In the genomic region with DNA sequence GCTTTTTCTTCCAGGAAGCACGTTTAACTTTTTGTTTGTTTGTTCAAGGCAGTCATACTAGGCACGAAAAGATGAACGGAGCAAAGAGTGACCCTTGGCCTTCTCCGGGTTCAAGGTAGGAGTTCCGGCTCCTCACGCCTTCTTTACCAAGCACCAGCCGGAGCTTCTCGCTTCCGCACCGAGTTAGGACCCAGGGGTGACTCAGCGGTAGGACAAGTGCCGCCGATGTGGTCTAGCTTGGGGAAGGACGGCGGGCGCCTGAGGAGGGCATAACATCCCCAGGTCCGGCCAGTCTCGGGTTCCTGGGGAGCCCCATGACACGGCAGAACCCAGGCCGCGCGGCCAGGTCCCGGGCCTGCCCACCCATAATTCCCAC, we compare ENCODE assay signal across 8 cellular contexts. TPM values are rescaled to one million over a fixed set of nuclear protein-coding genes. Genes with fewer than 3 reads are reported as not detected.
A peak's percentile ranks its signal among the peaks of the same experiment; 100 is the strongest.
DNase-seq lines count a peak whose midpoint lies in the region; ATAC-seq and TF ChIP-seq lines count a peak whose summit lies in the region.

No MANE protein-coding gene starts in this region.

- DNase-seq in NCI-H2227 (lab: John Stamatoyannopoulos, UW; ENCODE audit: unreplicated experiment), result peak; percentile 55
- DNase-seq in NCI-H2227 treated with DMSO at 0.1 percent for 48 hours (lab: John Stamatoyannopoulos, UW), result no peak
- DNase-seq in NCI-H526 (lab: John Stamatoyannopoulos, UW), result peak; percentile 77 to 82
- DNase-seq in activated T-cell treated with anti-CD3 and anti-CD28 coated beads, Interleukin-2, amount 50 U/mL, for 4 hours, result peak; percentile 48
- peak; percentile 50 for DNase-seq in fibroblast of villous mesenchyme (ENCODE audit: low read depth)
- DNase-seq in ovary, result no peak
- no peak for DNase-seq in D341Med (ENCODE audit: low spot score)

- 0 to 1% (median 0%) methylated on average over 23 of the region's 23 CpGs for WGBS in ovary, 3 donors

- H3K36me3 ChIP-seq in ovary, result no peaks in the 10 kb centered on the region

- H3K4me3 Mint-ChIP-seq in activated T-cell treated with anti-CD3 and anti-CD28 coated beads, Interleukin-2, amount 50 U/mL, for 4 hours, result peak overlapping the region; percentile 94

- H3K9me3 ChIP-seq in ovary, result no peaks in the 10 kb centered on the region

- peak overlapping the region in 1 of 2 donors; percentile 45 for H3K27ac ChIP-seq in ovary

- H3K4me1 Mint-ChIP-seq in activated T-cell treated with anti-CD3 and anti-CD28 coated beads, Interleukin-2, amount 50 U/mL, for 4 hours (ENCODE audit: low read depth), result peaks cover 39% of the 10 kb centered on the region

- TF ChIP-seq CTCF in fibroblast of villous mesenchyme (IDR thresholded peaks at IDR 0.05; ENCODE audit: insufficient read depth, low read depth, low read length) (no peak), ovary (IDR thresholded peaks at IDR 0.05) (no peak)

- peak; percentile 37 for ATAC-seq in HG02840 (IDR thresholded peaks at IDR 0.05; ENCODE audit: low FRiP score, unreplicated experiment)
- peak; percentile 46 to 49 for ATAC-seq in activated T-cell treated with anti-CD3 and anti-CD28 coated beads, Interleukin-2, amount 50 U/mL, for 4 hours

- no peak for TF ChIP-seq EP300 in ovary (IDR thresholded peaks at IDR 0.05)

- intact Hi-C loops in ovary (cut with DNase I), result loop anchor here in 2 of 4 donors (10.0 kb wide), 1 partner anchor 109 kb away; the partner anchor contains the start of gene GPR61 (in 2 of the 2)

- no peaks in the 10 kb centered on the region for H3K9me3 Mint-ChIP-seq in activated T-cell treated with anti-CD3 and anti-CD28 coated beads, Interleukin-2, amount 50 U/mL, for 4 hours

- peak overlapping the region; percentile 88 for H3K4me3 ChIP-seq in fibroblast of villous mesenchyme (ENCODE audit: low read depth, low read length)
- peak overlapping the region; percentile 74 for H3K4me3 ChIP-seq in ovary

- no peaks in the 10 kb centered on the region for H3K27me3 Mint-ChIP-seq in activated T-cell treated with anti-CD3 and anti-CD28 coated beads, Interleukin-2, amount 50 U/mL, for 4 hours (ENCODE audit: low read depth)

- TF ChIP-seq POLR2A in ovary (IDR thresholded peaks at IDR 0.05), result no peak

- no peaks in the 10 kb centered on the region for H3K27me3 ChIP-seq in ovary

- H3K4me1 ChIP-seq in ovary (ENCODE audit: insufficient read depth), result peaks cover 3% of the 10 kb centered on the region

- H3K36me3 Mint-ChIP-seq in activated T-cell treated with anti-CD3 and anti-CD28 coated beads, Interleukin-2, amount 50 U/mL, for 4 hours (ENCODE audit: insufficient read depth), result peaks cover 14% of the 10 kb centered on the region

RNA-seq across cellular contexts. Expression of gene PSMA5, which starts 0.4 kb away (rescaled TPM):
- total RNA-seq in activated T-cell treated with anti-CD3 and anti-CD28 coated beads, Interleukin-2, amount 50 U/mL, for 4 hours, result 100 to 1,000 TPM; 298 to 351 (median 300) TPM
- total RNA-seq in fibroblast of villous mesenchyme, result 70.2 and 119 TPM in 2 replicates
- total RNA-seq in ovary, result 10 to 100 TPM; 19.4 to 52.0 (median 42.2) TPM
- polyA plus RNA-seq in ovary, result 10 to 100 TPM; 37.7 to 38.1 TPM

RNA-seq across cellular contexts. Expression of gene SORT1, which starts 28.2 kb away (rescaled TPM):
- 1 to 10 TPM; 1.1 to 1.6 (median 1.2) TPM for total RNA-seq in activated T-cell treated with anti-CD3 and anti-CD28 coated beads, Interleukin-2, amount 50 U/mL, for 4 hours
- total RNA-seq in fibroblast of villous mesenchyme (38.4 and 41.9 TPM in 2 replicates), ovary (10 to 100 TPM in 4 of 7 donors, 1 to 10 TPM in 3; 4.3 to 37.0 (median 16.0) TPM)
- 10 to 100 TPM in 1 of 2 donors, 1 to 10 TPM in 1; 7.9 to 32.2 TPM for polyA plus RNA-seq in ovary

RNA-seq across cellular contexts. Expression of gene SYPL2, which starts 40.5 kb away (rescaled TPM):
- total RNA-seq in activated T-cell treated with anti-CD3 and anti-CD28 coated beads, Interleukin-2, amount 50 U/mL, for 4 hours, result under 1 TPM in 2 of 3 donors, not detected in 1; 0.13 to 0.37 TPM
- total RNA-seq in fibroblast of villous mesenchyme (4.5 and 10.8 TPM in 2 replicates), ovary (1 to 10 TPM in 6 of 7 donors, under 1 TPM in 1; 0.31 to 4.4 (median 2.4) TPM)
- polyA plus RNA-seq in ovary, result 1 to 10 TPM in 1 of 2 donors, under 1 TPM in 1; 0.81 to 5.1 TPM

RNA-seq across cellular contexts. Expression of gene ATXN7L2, which starts 57.8 kb away (rescaled TPM):
- total RNA-seq in activated T-cell treated with anti-CD3 and anti-CD28 coated beads, Interleukin-2, amount 50 U/mL, for 4 hours, result 10 to 100 TPM; 19.5 to 23.8 (median 23.6) TPM
- total RNA-seq in fibroblast of villous mesenchyme (3.9 and 4.7 TPM in 2 replicates), ovary (1 to 10 TPM; 3.6 to 8.8 (median 6.7) TPM)
- polyA plus RNA-seq in ovary, result 1 to 10 TPM in 1 of 2 donors, under 1 TPM in 1; 0.98 to 6.5 TPM

Comparison
In these comparisons a context has a peak if more than half of its experiments do, and no peak if none do; other contexts are left out.
1. DNase-seq: peak in NCI-H2227 (single experiment), NCI-H526 (2 of 2), activated T-cell treated with anti-CD3 and anti-CD28 coated beads, Interleukin-2, amount 50 U/mL, for 4 hours (single experiment) and fibroblast of villous mesenchyme (single experiment); none in NCI-H2227 treated with DMSO at 0.1 percent for 48 hours (single experiment), ovary (0 of 5) and D341Med (single experiment).